In genomic region chr22:47837703-47838102, GRCh38 we compare ENCODE assay signal across 9 cellular contexts.
DNase-seq lines count a peak whose midpoint lies in the region; ATAC-seq lines count a peak whose summit lies in the region.
"Had no signal": no experiment of that assay in that cellular context is flagged by ENCODE, and none has a peak within 500 bp of the region (broad histone marks: within the 10 kb centered on the region; RNA-seq: fewer than 3 reads in every experiment).

No MANE protein-coding gene starts in this region.

- ATAC-seq in left lobe of liver: peak; percentile 64
- no peak for ATAC-seq in GM18907 (IDR thresholded peaks at IDR 0.05; ENCODE audit: unreplicated experiment)

- peak in 2 of 3 experiments; percentile 1 to 15 for DNase-seq in NCI-H1417 (lab: John Stamatoyannopoulos, UW)
- no peak for DNase-seq in NCI-H1417 treated with DMSO at 0.1 percent for 48 hours (lab: John Stamatoyannopoulos, UW)
- peak; percentile 39 for DNase-seq in KBM-7
- DNase-seq in SW480 (ENCODE audit: low spot score): peak; percentile 54
- no peak for DNase-seq in left lobe of liver (ENCODE audit: low spot score)
- no peak for DNase-seq in DMS153 treated with DMSO at 0.1 percent for 48 hours (lab: John Stamatoyannopoulos, UW; ENCODE audit: unreplicated experiment)
- no peak for DNase-seq in NCI-H1930 (lab: John Stamatoyannopoulos, UW)
- DNase-seq: NCI-H2227 treated with DMSO at 0.1 percent for 48 hours had no signal

- in situ Hi-C loops in KBM-7 (cut with MboI; ENCODE audit: low pct_unique_long_range_greater_than_20kb, low sequenced_read_pairs): no loop called here

Comparison
In these comparisons a context has a peak if more than half of its experiments do, and no peak if none do; other contexts are left out.
1. DNase-seq: peak in NCI-H1417 (2 of 3), KBM-7 (single experiment) and SW480 (single experiment); none in NCI-H1417 treated with DMSO at 0.1 percent for 48 hours (single experiment), left lobe of liver (single experiment), DMS153 treated with DMSO at 0.1 percent for 48 hours (single experiment) and NCI-H1930 (0 of 2).